Comparison of ENCODE assay signal across 1 cellular context in genomic region chr17:28724500-28725165, GRCh38.
A peak's percentile ranks its signal among the peaks of the same experiment; 100 is the strongest.
TF ChIP-seq lines count a peak whose summit lies in the region.

No MANE protein-coding gene starts in this region.

TF ChIP-seq in WTC11, 78 proteins besides CTCF, POLR2A, EP300 and RAD21 (continued from another document):
- TF ChIP-seq ZNF532 (CRISPR knock-in tag; IDR thresholded peaks at IDR 0.05; ENCODE audit: borderline replicate concordance) (no peak), USF1 (CRISPR knock-in tag; IDR thresholded peaks at IDR 0.05) (0 out of 2 replicates have a peak, but pooled peaks have one; percentile 16), RORB (CRISPR knock-in tag; IDR thresholded peaks at IDR 0.05) (no peak), NR3C1 (CRISPR knock-in tag; conservative IDR thresholded peaks at IDR 0.05; ENCODE audit: low read depth) (no peak), SP1 (CRISPR knock-in tag; conservative IDR thresholded peaks at IDR 0.05) (no peak), ERG (CRISPR knock-in tag; IDR thresholded peaks at IDR 0.05) (peak; percentile 9; the same call in 1 of the 2 replicates)
